17 cellular contexts compared by ENCODE assay signal in the genomic region with DNA sequence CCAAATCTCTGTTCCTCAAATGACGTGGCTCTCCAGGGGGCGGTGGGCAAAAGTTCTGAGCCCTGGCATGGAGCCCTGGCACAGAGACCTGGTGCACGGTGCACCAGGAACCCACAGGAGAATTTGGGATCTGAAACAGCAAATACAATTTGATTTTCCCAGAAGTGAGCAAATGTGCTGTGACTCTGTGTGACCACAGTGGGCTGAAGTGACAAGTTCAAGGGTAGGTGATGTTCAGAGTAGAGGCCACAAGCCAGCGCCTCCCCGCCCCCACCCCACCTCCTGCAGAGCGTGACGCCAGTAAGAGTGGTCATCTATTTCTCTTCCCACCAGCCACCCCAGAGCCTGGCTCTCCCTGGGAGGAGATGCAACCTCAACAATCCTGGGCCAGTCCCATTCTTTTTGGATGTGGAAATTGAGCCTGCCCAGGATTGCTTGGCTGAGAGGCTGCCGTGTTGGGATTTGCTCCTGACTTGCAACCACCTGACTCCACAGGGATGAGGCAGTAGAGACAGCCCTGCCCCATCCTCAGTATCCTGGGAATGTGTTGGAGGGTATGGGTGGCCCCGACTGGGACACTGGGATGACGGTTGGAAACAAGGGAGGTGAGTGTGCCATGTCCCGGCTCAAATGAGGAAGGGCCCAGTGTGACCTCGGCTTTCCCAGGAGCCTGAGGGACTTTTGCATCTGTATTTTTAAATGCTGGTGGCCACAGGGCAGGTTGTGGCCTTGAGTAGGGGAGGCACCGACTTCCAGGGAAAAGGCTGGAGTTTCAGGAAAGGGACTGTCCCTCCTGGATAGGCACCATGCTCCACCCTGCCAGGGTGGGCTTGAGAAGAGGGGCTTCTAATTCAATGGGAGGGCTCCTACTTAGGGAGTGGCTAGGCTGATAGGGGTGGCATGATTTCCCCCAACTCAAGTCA. TPM values are rescaled to one million over a fixed set of nuclear protein-coding genes. Genes with fewer than 3 reads are reported as not detected.
DNase-seq lines count a peak whose midpoint lies in the region; ATAC-seq and TF ChIP-seq lines count a peak whose summit lies in the region.
"Had no signal": no experiment of that assay in that cellular context is flagged by ENCODE, and none has a peak within 500 bp of the region (broad histone marks: within the 10 kb centered on the region; RNA-seq: fewer than 3 reads in every experiment).

No MANE protein-coding gene starts in this region.

- intact Hi-C loops in activated CD4-positive, alpha-beta T cell treated with anti-CD3 and anti-CD28 coated beads, Interleukin-2, amount 10 ng/mL, durations not matched to agents 24 days and 14 days (cut with micrococcal nuclease) = no loop called here

- peak; percentile 52 for DNase-seq in activated CD4-positive, alpha-beta T cell treated with anti-CD3 and anti-CD28 coated beads, Interleukin-2, amount 10 ng/mL, durations not matched to agents 24 days and 14 days
- no peak for DNase-seq in activated CD4-positive, alpha-beta T cell treated with anti-CD3 and anti-CD28 coated beads, Interleukin-2, amount 50 U/mL, for 1 hour
- DNase-seq in RWPE1 (ENCODE audit: low spot score) (no peak), iPS-NIHi7 (ENCODE audit: extremely low spot score) (peak; percentile 14), stromal cell of bone marrow (ENCODE audit: low read depth) (peak; percentile 82), omental fat pad (ENCODE audit: low spot score) (no peak)
- DNase-seq: ACHN; activated CD4-positive, CD25-positive, alpha-beta regulatory T cell; cortex of kidney; DMS79; NCI-H1417; NCI-H526 treated with DMSO at 0.1 percent for 48 hours; SJCRH30; stimulated activated CD4-positive, alpha-beta T cell treated with anti-CD3 and anti-CD28 coated beads, Interleukin-4, amount 100 ng/mL, for 1 hour had no signal

- H3K9me3 Mint-ChIP-seq in activated CD4-positive, alpha-beta T cell treated with anti-CD3 and anti-CD28 coated beads, Interleukin-2, amount 10 ng/mL, durations not matched to agents 24 days and 14 days = no peaks in the 10 kb centered on the region

- CTCF ChIA-PET in RWPE1 (lab: Yijun Ruan, JAX) = interaction anchor here (1.0 to 2.5 kb wide), 2 partner anchors 14 to 33 kb away, joined by 3 to 12 read pairs; no protein-coding TSS in a partner anchor

- no peak for TF ChIP-seq POLR2A in GM18505 (IDR thresholded peaks at IDR 0.05; ENCODE audit: borderline replicate concordance, extremely low read depth, insufficient read depth, insufficient read length)

- H3K27me3 Mint-ChIP-seq in activated CD4-positive, alpha-beta T cell treated with anti-CD3 and anti-CD28 coated beads, Interleukin-2, amount 10 ng/mL, durations not matched to agents 24 days and 14 days = peaks cover 9% of the 10 kb centered on the region

- peak overlapping the region; percentile 25 for H3K27ac Mint-ChIP-seq in activated CD4-positive, alpha-beta T cell treated with anti-CD3 and anti-CD28 coated beads, Interleukin-2, amount 10 ng/mL, durations not matched to agents 24 days and 14 days

- no peaks in the 10 kb centered on the region for H3K36me3 Mint-ChIP-seq in activated CD4-positive, alpha-beta T cell treated with anti-CD3 and anti-CD28 coated beads, Interleukin-2, amount 10 ng/mL, durations not matched to agents 24 days and 14 days (ENCODE audit: low read depth)

- POLR2A ChIA-PET in RWPE1 (lab: Yijun Ruan, JAX; ENCODE audit: low non-redundant PET) = no interaction called here

- TF ChIP-seq CTCF in RWPE1 (conservative IDR thresholded peaks at IDR 0.05; ENCODE audit: low read depth) (no peak), omental fat pad (IDR thresholded peaks at IDR 0.05) (no peak)

- no peak for ATAC-seq in GM18505 (IDR thresholded peaks at IDR 0.05; ENCODE audit: unreplicated experiment)
- no peak for ATAC-seq in GM21786 (IDR thresholded peaks at IDR 0.05; ENCODE audit: unreplicated experiment)
- no peak for ATAC-seq in omental fat pad (ENCODE audit: low FRiP score)

- H3K4me3 Mint-ChIP-seq in activated CD4-positive, alpha-beta T cell treated with anti-CD3 and anti-CD28 coated beads, Interleukin-2, amount 10 ng/mL, durations not matched to agents 24 days and 14 days = no peak overlapping the region

- peaks cover 19% of the 10 kb centered on the region for H3K4me1 Mint-ChIP-seq in activated CD4-positive, alpha-beta T cell treated with anti-CD3 and anti-CD28 coated beads, Interleukin-2, amount 10 ng/mL, durations not matched to agents 24 days and 14 days

- H3K27ac ChIP-seq in RWPE1 = peak overlapping the region; percentile 67
- H3K27ac ChIP-seq: SJCRH30 had no signal

RNA-seq across cellular contexts. Expression of a gene that starts 11.0 kb away (rescaled TPM):
- total RNA-seq in activated CD4-positive, alpha-beta T cell treated with anti-CD3 and anti-CD28 coated beads, Interleukin-2, amount 10 ng/mL, durations not matched to agents 24 days and 14 days = 66.3 and 73.1 TPM in 2 replicates
- 100 to 1,000 TPM in 1 of 4 donors, 10 to 100 TPM in 3; 12.2 to 113 (median 46.2) TPM for total RNA-seq in omental fat pad

RNA-seq across cellular contexts. Expression of a gene that starts 38.5 kb away (rescaled TPM):
- not detected in 2 replicates for total RNA-seq in activated CD4-positive, alpha-beta T cell treated with anti-CD3 and anti-CD28 coated beads, Interleukin-2, amount 10 ng/mL, durations not matched to agents 24 days and 14 days
- total RNA-seq in omental fat pad = not detected
- total RNA-seq: temporal lobe had no signal

RNA-seq across cellular contexts. Expression of a gene that starts 40.2 kb away (rescaled TPM):
- not detected in 2 replicates for total RNA-seq in activated CD4-positive, alpha-beta T cell treated with anti-CD3 and anti-CD28 coated beads, Interleukin-2, amount 10 ng/mL, durations not matched to agents 24 days and 14 days
- total RNA-seq in omental fat pad = under 1 TPM in 1 of 4 donors, not detected in 3; 0.46 TPM
- total RNA-seq: SJCRH30, temporal lobe had no signal

Comparison
In these comparisons a context has a peak if more than half of its experiments do, and no peak if none do; other contexts are left out.
1. DNase-seq: peak in activated CD4-positive, alpha-beta T cell treated with anti-CD3 and anti-CD28 coated beads, Interleukin-2, amount 10 ng/mL, durations not matched to agents 24 days and 14 days (single experiment), iPS-NIHi7 (single experiment) and stromal cell of bone marrow (single experiment); none in activated CD4-positive, alpha-beta T cell treated with anti-CD3 and anti-CD28 coated beads, Interleukin-2, amount 50 U/mL, for 1 hour (single experiment), RWPE1 (single experiment) and omental fat pad (single experiment).